13 cellular contexts compared by ENCODE assay signal in the genomic region with DNA sequence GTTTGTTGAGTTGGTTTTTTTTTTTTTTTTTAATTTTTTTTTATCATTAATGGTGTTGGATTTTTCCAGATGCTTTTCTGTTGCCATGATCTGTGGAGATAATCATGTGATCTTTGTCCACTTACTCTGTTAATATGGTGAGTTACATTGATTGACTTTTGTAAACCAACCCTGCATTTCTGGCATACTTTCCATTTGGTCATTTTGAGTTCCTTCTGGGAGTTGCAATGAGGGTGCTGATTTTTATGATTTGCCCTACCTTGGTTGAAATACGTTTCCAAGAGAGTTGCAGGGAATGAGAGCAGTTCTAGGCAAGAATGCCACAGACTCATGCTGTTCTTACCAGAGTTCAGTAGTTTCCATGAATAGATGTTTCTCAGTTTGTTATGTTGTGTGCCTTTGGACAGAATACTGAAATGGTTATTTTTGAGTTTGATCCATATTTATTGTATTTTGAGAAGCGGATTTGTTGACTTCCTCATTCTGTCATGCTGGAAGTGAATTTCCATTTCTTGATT.
"Had no signal": no experiment of that assay in that cellular context is flagged by ENCODE, and none has a peak within 500 bp of the region (broad histone marks: within the 10 kb centered on the region; RNA-seq: fewer than 3 reads in every experiment).

No MANE protein-coding gene starts in this region.

- DNase-seq: effector memory CD8-positive, alpha-beta T cell; gastrocnemius medialis; heart right ventricle; hypothalamus; islet precursor cell; mammary epithelial cell; natural killer cell; posterior cingulate gyrus; small intestine; stimulated activated CD4-positive, alpha-beta T cell treated with anti-CD3 and anti-CD28 coated beads, Interleukin-12 subunit alpha, Interleukin-12 subunit beta, amount 100 ng/mL, for 4 hours; stimulated activated CD4-positive, alpha-beta T cell treated with anti-CD3 and anti-CD28 coated beads, Interleukin-2, amount 100 ng/mL, for 48 hours; stimulated activated naive CD4-positive, alpha-beta T cell treated with Interleukin-2 at 50 U/mL for 16 hours had no signal

- FAIRE-seq: small intestine had no signal

- ATAC-seq: effector memory CD8-positive, alpha-beta T cell; gastrocnemius medialis; heart right ventricle; left lobe of liver; natural killer cell had no signal
